In genomic region chr3:36362216-36362615, GRCh38 we compare ENCODE assay signal across 18 cellular contexts. TPM values are rescaled to one million over a fixed set of nuclear protein-coding genes. Genes with fewer than 3 reads are reported as not detected.
DNase-seq lines count a peak whose midpoint lies in the region; ATAC-seq, FAIRE-seq and TF ChIP-seq lines count a peak whose summit lies in the region.
"Had no signal": no experiment of that assay in that cellular context is flagged by ENCODE, and none has a peak within 500 bp of the region (broad histone marks: within the 10 kb centered on the region; RNA-seq: fewer than 3 reads in every experiment).

No MANE protein-coding gene starts in this region.

- no peak overlapping the region for H3K27ac Mint-ChIP-seq in activated naive CD8-positive, alpha-beta T cell treated with anti-CD3 and anti-CD28 coated beads, Interleukin-2, amount 50 U/mL, for 24 hours
- no peak overlapping the region for H3K27ac Mint-ChIP-seq in WTC11
- H3K27ac Mint-ChIP-seq: stimulated activated naive B cell treated with anti-CD40 and anti-IgM and Interleukin-4, amounts not matched to agents 10 μg/mL and 1 μg/mL and 100 μg/mL, for 72 hours; T-helper 17 cell had no signal

- H3K36me3 ChIP-seq in mesodermal cell (ENCODE audit: control insufficient read depth, insufficient read depth, low read length) (no peaks in the 10 kb centered on the region), heart left ventricle (no peaks in the 10 kb centered on the region)
- H3K36me3 ChIP-seq: BLaER1 treated with 17β-estradiol and CSF1 and Interleukin-3, amounts not matched to agents 10 nM and 100 nM had no signal

- CTCF ChIA-PET in WTC11 (lab: Charles Lee), result no interaction called here

- no peak overlapping the region for H3K4me3 Mint-ChIP-seq in activated naive CD8-positive, alpha-beta T cell treated with anti-CD3 and anti-CD28 coated beads, Interleukin-2, amount 50 U/mL, for 24 hours
- H3K4me3 Mint-ChIP-seq in WTC11, result no peak overlapping the region
- H3K4me3 Mint-ChIP-seq: stimulated activated naive B cell treated with anti-CD40 and anti-IgM and Interleukin-4, amounts not matched to agents 10 μg/mL and 1 μg/mL and 100 μg/mL, for 72 hours; T-helper 17 cell had no signal

- peak; percentile 83 for FAIRE-seq in RCC 7860 (lab: Jason Lieb, UNC)
- FAIRE-seq: frontal cortex had no signal

- peaks cover 25% of the 10 kb centered on the region for H3K4me1 ChIP-seq in mesodermal cell (ENCODE audit: control insufficient read depth, insufficient read depth, low read length, poor library complexity, severe bottlenecking)
- H3K4me1 ChIP-seq in heart left ventricle, result no peaks in the 10 kb centered on the region

- H3K4me3 ChIP-seq in epithelial cell of esophagus (ENCODE audit: low read length) (no peak overlapping the region), mesodermal cell (ENCODE audit: extremely low read depth, insufficient read depth, low read length, poor library complexity, severe bottlenecking) (no peak overlapping the region), heart left ventricle (no peak overlapping the region)
- H3K4me3 ChIP-seq: BLaER1 treated with 17β-estradiol and CSF1 and Interleukin-3, amounts not matched to agents 10 nM and 100 nM; mucosa of descending colon had no signal

- ATAC-seq in heart left ventricle (no peak), GM18519 (IDR thresholded peaks at IDR 0.05; ENCODE audit: low FRiP score, unreplicated experiment) (no peak), WTC11 (no peak)
- no peak for ATAC-seq in activated naive CD8-positive, alpha-beta T cell treated with anti-CD3 and anti-CD28 coated beads, Interleukin-2, amount 50 U/mL, for 24 hours
- ATAC-seq: mucosa of descending colon; stimulated activated naive B cell treated with anti-CD40 and anti-IgM and Interleukin-4, amounts not matched to agents 10 μg/mL and 1 μg/mL and 100 μg/mL, for 72 hours; T-helper 17 cell had no signal

- H3K27me3 ChIP-seq in heart left ventricle, result no peaks in the 10 kb centered on the region
- H3K27me3 ChIP-seq: BLaER1 treated with 17β-estradiol and CSF1 and Interleukin-3, amounts not matched to agents 10 nM and 100 nM had no signal

- TF ChIP-seq CTCF in epithelial cell of esophagus (IDR thresholded peaks at IDR 0.05; ENCODE audit: insufficient read depth, low read depth, low read length, missing control alignments) (no peak), heart left ventricle (IDR thresholded peaks at IDR 0.05) (no peak), WTC11 (IDR thresholded peaks at IDR 0.05) (no peak)

- DNase-seq in GM03348 (ENCODE audit: low spot score) (peak; percentile 24), RCC 7860 (ENCODE audit: low spot score) (peak; percentile 76), epithelial cell of esophagus (ENCODE audit: low read depth) (peak; percentile 45), heart left ventricle (no peak), WTC11 (ENCODE audit: low spot score) (no peak)
- no peak for DNase-seq in activated naive CD8-positive, alpha-beta T cell treated with anti-CD3 and anti-CD28 coated beads, Interleukin-2, amount 50 U/mL, for 24 hours
- DNase-seq: activated CD4-positive, CD25-positive, alpha-beta regulatory T cell treated with anti-CD3 and anti-CD28 coated beads, Interleukin-2, amount 50 U/mL, for 72 hours; effector CD4-positive, alpha-beta T cell; KG1; mucosa of descending colon; NCI-H1694; NCI-H510A treated with DMSO at 0.1 percent for 48 hours; stimulated activated naive B cell treated with anti-CD40 and anti-IgM and Interleukin-4, amounts not matched to agents 10 μg/mL and 1 μg/mL and 100 μg/mL, for 72 hours; T-helper 17 cell had no signal

- H3K27me3 Mint-ChIP-seq in activated naive CD8-positive, alpha-beta T cell treated with anti-CD3 and anti-CD28 coated beads, Interleukin-2, amount 50 U/mL, for 24 hours, result no peaks in the 10 kb centered on the region
- no peaks in the 10 kb centered on the region for H3K27me3 Mint-ChIP-seq in WTC11 (ENCODE audit: low read depth)
- H3K27me3 Mint-ChIP-seq: T-helper 17 cell had no signal

- H3K36me3 Mint-ChIP-seq in activated naive CD8-positive, alpha-beta T cell treated with anti-CD3 and anti-CD28 coated beads, Interleukin-2, amount 50 U/mL, for 24 hours (ENCODE audit: low read depth), result no peaks in the 10 kb centered on the region
- no peaks in the 10 kb centered on the region for H3K36me3 Mint-ChIP-seq in WTC11
- H3K36me3 Mint-ChIP-seq: stimulated activated naive B cell treated with anti-CD40 and anti-IgM and Interleukin-4, amounts not matched to agents 10 μg/mL and 1 μg/mL and 100 μg/mL, for 72 hours had no signal

- H3K4me1 Mint-ChIP-seq in activated naive CD8-positive, alpha-beta T cell treated with anti-CD3 and anti-CD28 coated beads, Interleukin-2, amount 50 U/mL, for 24 hours, result no peaks in the 10 kb centered on the region
- peaks cover 21% of the 10 kb centered on the region for H3K4me1 Mint-ChIP-seq in WTC11
- H3K4me1 Mint-ChIP-seq: stimulated activated naive B cell treated with anti-CD40 and anti-IgM and Interleukin-4, amounts not matched to agents 10 μg/mL and 1 μg/mL and 100 μg/mL, for 72 hours; T-helper 17 cell had no signal

- WGBS in mesodermal cell (ENCODE audit: insufficient coverage in 2 of 2), 2 experiments, result 90 to 91% methylated on average over 1 to 4 of the region's 4 CpGs
- WGBS in heart left ventricle, 4 donors, result 76 to 91% (median 89%) methylated on average over 4 of the region's 4 CpGs

- H3K9me3 Mint-ChIP-seq in activated naive CD8-positive, alpha-beta T cell treated with anti-CD3 and anti-CD28 coated beads, Interleukin-2, amount 50 U/mL, for 24 hours, result no peaks in the 10 kb centered on the region
- H3K9me3 Mint-ChIP-seq in WTC11, result peaks cover 18% of the 10 kb centered on the region

- intact Hi-C loops in heart left ventricle (cut with DNase I), result no loop called here

- H3K9me3 ChIP-seq in mesodermal cell (ENCODE audit: control insufficient read depth, low read length) (peaks cover 8% of the 10 kb centered on the region), heart left ventricle (peaks cover 0 to 13% (median 0%) of the 10 kb centered on the region in 12 donors)

- TF ChIP-seq POLR2A in heart left ventricle (IDR thresholded peaks at IDR 0.05), result no peak

- H3K27ac ChIP-seq in mesodermal cell (ENCODE audit: low read depth, low read length, severe bottlenecking), result peak overlapping the region; percentile 90
- no peak overlapping the region for H3K27ac ChIP-seq in heart left ventricle
- H3K27ac ChIP-seq: BLaER1 treated with 17β-estradiol and CSF1 and Interleukin-3, amounts not matched to agents 10 nM and 100 nM had no signal

- POLR2A ChIA-PET in WTC11 (lab: Charles Lee), result no interaction called here

TF ChIP-seq in WTC11, 78 proteins besides CTCF, POLR2A, EP300 and RAD21:
- TF ChIP-seq CREM (CRISPR knock-in tag; IDR thresholded peaks at IDR 0.05) (no peak), ZNF425 (CRISPR knock-in tag; conservative IDR thresholded peaks at IDR 0.05) (no peak), FOXP1 (CRISPR knock-in tag; IDR thresholded peaks at IDR 0.05; ENCODE audit: borderline replicate concordance) (no peak), RELA (CRISPR knock-in tag; IDR thresholded peaks at IDR 0.05; ENCODE audit: borderline replicate concordance) (no peak)

RNA-seq across cellular contexts. Expression of gene STAC, which starts 18.1 kb away (rescaled TPM):
- polyA plus RNA-seq in mesodermal cell (2013, experiment 1 of 2), result 10.7 TPM
- 8.6 TPM for polyA plus RNA-seq in mesodermal cell (2013, experiment 2 of 2)
- total RNA-seq in heart left ventricle, result 1 to 10 TPM in 2 of 9 donors, under 1 TPM in 6, not detected in 1; 0.22 to 1.3 (median 0.52) TPM
- under 1 TPM; 0.11 to 0.19 TPM for polyA plus RNA-seq in heart left ventricle
- total RNA-seq in WTC11 (2021), result 5.5 to 6.4 TPM (median 5.6 TPM) in 3 replicates

Comparison
In these comparisons a context has a peak if more than half of its experiments do, and no peak if none do; other contexts are left out.
1. DNase-seq: peak in GM03348 (single experiment), RCC 7860 (single experiment) and epithelial cell of esophagus (single experiment); none in heart left ventricle (0 of 5), activated naive CD8-positive, alpha-beta T cell treated with anti-CD3 and anti-CD28 coated beads, Interleukin-2, amount 50 U/mL, for 24 hours (single experiment) and WTC11 (single experiment).